ENCODE assay signal across 20 cellular contexts in genomic region chr5:137039939-137040515, GRCh38.
A peak's percentile ranks its signal among the peaks of the same experiment; 100 is the strongest.
DNase-seq lines count a peak whose midpoint lies in the region; TF ChIP-seq lines count a peak whose summit lies in the region.
"Had no signal": no experiment of that assay in that cellular context is flagged by ENCODE, and none has a peak within 500 bp of the region (broad histone marks: within the 10 kb centered on the region; RNA-seq: fewer than 3 reads in every experiment).

No MANE protein-coding gene starts in this region.

- H3K4me1 ChIP-seq in osteoblast (ENCODE audit: insufficient read depth, low read length): peaks cover 17% of the 10 kb centered on the region
- H3K4me1 ChIP-seq: uterus had no signal

- DNase-seq in LNCaP clone FGC (ENCODE audit: low read depth): no peak
- DNase-seq in NCI-H2171 treated with DMSO at 0.1 percent for 48 hours (lab: John Stamatoyannopoulos, UW): peak; percentile 83
- peak; percentile 3 for DNase-seq in SK-MEL-5 (ENCODE audit: low read depth, low spot score)
- no peak for DNase-seq in osteoblast (ENCODE audit: insufficient read length, low spot score, missing footprints)
- no peak for DNase-seq in stimulated activated CD4-positive, alpha-beta T cell treated with anti-CD3 and anti-CD28 coated beads, Interleukin-4, amount 100 ng/mL, for 1 hour
- DNase-seq in MG63: no peak
- no peak for DNase-seq in dermis blood vessel endothelial cell
- DNase-seq: aorta; central memory CD4-positive, alpha-beta T cell; KBM-7; kidney; mesenchymal stem cell; MV-4-11; NCI-H748 treated with DMSO at 0.1 percent for 48 hours; stimulated activated CD4-positive, alpha-beta T cell treated with anti-CD3 and anti-CD28 coated beads, Interleukin-2, amount 100 ng/mL, for 24 hours; uterus; WERI-Rb-1 had no signal

- H4K20me1 ChIP-seq in osteoblast (ENCODE audit: insufficient read depth, low read length): peaks cover 35% of the 10 kb centered on the region

- H3K9me3 ChIP-seq in osteoblast (ENCODE audit: low read depth, low read length) (no peaks in the 10 kb centered on the region), MG63 (peaks cover 13% of the 10 kb centered on the region)

- H3K27me3 ChIP-seq in osteoblast (ENCODE audit: insufficient read depth, low read length) (no peaks in the 10 kb centered on the region), MG63 (no peaks in the 10 kb centered on the region)
- H3K27me3 ChIP-seq: dorsolateral prefrontal cortex, uterus had no signal

- TF ChIP-seq CTCF in LNCaP clone FGC (IDR thresholded peaks at IDR 0.05; ENCODE audit: control insufficient read depth, extremely low read depth, insufficient read depth) (peak; percentile 10; the same call in 1 of the 2 replicates), osteoblast (IDR thresholded peaks at IDR 0.05; ENCODE audit: extremely low read depth, low read depth, low read length) (peak; percentile 23)

- in situ Hi-C loops in SK-MEL-5 (cut with HindIII; ENCODE audit: low pct_unique_long_range_greater_than_20kb, low sequenced_read_pairs): no loop called here

- H3K79me2 ChIP-seq in osteoblast (ENCODE audit: insufficient read depth, low read length): no peaks in the 10 kb centered on the region

- H3K36me3 ChIP-seq in osteoblast (ENCODE audit: insufficient read depth, low read length) (no peaks in the 10 kb centered on the region), MG63 (peaks cover 14% of the 10 kb centered on the region; the same call in 1 of the 2 replicates)
- H3K36me3 ChIP-seq: uterus, WERI-Rb-1 had no signal

- no peak overlapping the region for H3K27ac ChIP-seq in osteoblast (ENCODE audit: low read depth, low read length)
- H3K27ac ChIP-seq: C4-2B, uterus, WERI-Rb-1 had no signal

- no peak overlapping the region for H3K4me3 ChIP-seq in LNCaP clone FGC (ENCODE audit: low read depth, low read length)
- H3K4me3 ChIP-seq in osteoblast (ENCODE audit: insufficient read depth, low read length): no peak overlapping the region
- H3K4me3 ChIP-seq in MG63: no peak overlapping the region
- H3K4me3 ChIP-seq: dorsolateral prefrontal cortex, smooth muscle cell, uterus had no signal

- no peak overlapping the region for H3K4me2 ChIP-seq in osteoblast (ENCODE audit: insufficient read depth, low read length)
- H3K4me2 ChIP-seq: smooth muscle cell had no signal

- H2AFZ ChIP-seq in osteoblast (ENCODE audit: low read length): no peak overlapping the region

Comparison
In these comparisons a context has a peak if more than half of its experiments do, and no peak if none do; other contexts are left out.
1. DNase-seq: peak in NCI-H2171 treated with DMSO at 0.1 percent for 48 hours (single experiment) and SK-MEL-5 (single experiment); none in LNCaP clone FGC (single experiment), osteoblast (single experiment), stimulated activated CD4-positive, alpha-beta T cell treated with anti-CD3 and anti-CD28 coated beads, Interleukin-4, amount 100 ng/mL, for 1 hour (single experiment), MG63 (single experiment) and dermis blood vessel endothelial cell (single experiment).